8 cellular contexts compared by ENCODE assay signal in the genomic region with DNA sequence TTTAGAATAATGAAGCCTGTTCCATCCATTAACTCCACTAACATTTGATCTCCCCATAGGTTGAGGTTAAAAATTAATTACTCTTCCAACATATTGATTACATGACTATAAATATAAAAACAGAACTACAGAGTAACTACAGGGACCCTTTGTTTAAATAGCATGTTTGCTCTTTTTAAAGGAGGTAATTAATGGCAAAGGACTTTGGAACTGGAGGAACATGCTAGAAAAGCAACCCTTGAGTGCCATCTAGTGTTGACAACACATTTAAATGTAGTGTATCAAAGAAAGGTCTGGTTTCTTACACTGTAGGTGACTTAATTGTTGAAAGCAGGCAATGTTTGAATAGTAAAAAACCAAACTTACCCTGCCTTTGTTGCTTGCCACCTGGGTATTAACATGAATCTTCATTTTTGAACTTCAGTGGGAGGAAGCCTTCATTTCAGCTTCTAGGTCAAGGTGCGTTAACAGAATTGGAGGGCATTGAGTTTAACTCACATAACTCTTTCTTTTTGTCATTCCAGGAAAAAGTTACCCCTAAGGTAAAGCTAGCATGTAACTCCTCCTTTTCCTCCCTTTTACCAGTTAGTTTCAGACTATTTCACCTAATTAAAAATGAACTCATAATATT. TPM values are rescaled to one million over a fixed set of nuclear protein-coding genes. Genes with fewer than 3 reads are reported as not detected.
A peak's percentile ranks its signal among the peaks of the same experiment; 100 is the strongest.
DNase-seq lines count a peak whose midpoint lies in the region; ATAC-seq and TF ChIP-seq lines count a peak whose summit lies in the region.

No MANE protein-coding gene starts in this region.

- TF ChIP-seq POLR2A in breast epithelium (IDR thresholded peaks at IDR 0.05), result no peak

- no peaks in the 10 kb centered on the region for H3K9me3 Mint-ChIP-seq in stimulated activated naive CD8-positive, alpha-beta T cell treated with anti-CD3 and anti-CD28 coated beads, Interleukin-15, amount 100 ng/mL, for 72 hours
- H3K9me3 Mint-ChIP-seq in activated CD4-positive, alpha-beta memory T cell treated with anti-CD3 and anti-CD28 coated beads for 36 hours, result no peaks in the 10 kb centered on the region

- no peaks in the 10 kb centered on the region for H3K27me3 ChIP-seq in breast epithelium

- no peak overlapping the region for H3K27ac ChIP-seq in C4-2B
- no peak overlapping the region for H3K27ac ChIP-seq in breast epithelium

- no peaks in the 10 kb centered on the region for H3K9me3 ChIP-seq in breast epithelium

- POLR2A ChIA-PET in activated CD4-positive, alpha-beta memory T cell treated with anti-CD3 and anti-CD28 coated beads for 36 hours (lab: Charles Lee), result no interaction called here

- peak; percentile 87 for TF ChIP-seq CTCF in C4-2B (conservative IDR thresholded peaks at IDR 0.05)
- TF ChIP-seq CTCF in breast epithelium (IDR thresholded peaks at IDR 0.05), result peak; percentile 27 to 78 (median 68)

- H3K27me3 Mint-ChIP-seq in stimulated activated naive CD8-positive, alpha-beta T cell treated with anti-CD3 and anti-CD28 coated beads, Interleukin-15, amount 100 ng/mL, for 72 hours, result no peaks in the 10 kb centered on the region
- H3K27me3 Mint-ChIP-seq in activated CD4-positive, alpha-beta memory T cell treated with anti-CD3 and anti-CD28 coated beads for 36 hours, result no peaks in the 10 kb centered on the region

- CTCF ChIA-PET in activated CD4-positive, alpha-beta memory T cell treated with anti-CD3 and anti-CD28 coated beads for 36 hours (lab: Charles Lee), result interaction anchor here (0.9 to 7.2 kb wide), 4 partner anchors 138 to 222 kb away, joined by 3 to 76 read pairs (median 4); a partner anchor contains a TSS

- H3K4me1 Mint-ChIP-seq in stimulated activated naive CD8-positive, alpha-beta T cell treated with anti-CD3 and anti-CD28 coated beads, Interleukin-15, amount 100 ng/mL, for 72 hours, result no peaks in the 10 kb centered on the region
- H3K4me1 Mint-ChIP-seq in activated CD4-positive, alpha-beta memory T cell treated with anti-CD3 and anti-CD28 coated beads for 36 hours (ENCODE audit: low read depth), result no peaks in the 10 kb centered on the region

- DNase-seq in NCI-H774 (lab: John Stamatoyannopoulos, UW), result peak; percentile 76
- DNase-seq in breast epithelium (ENCODE audit: low spot score in 2 of 2), result no peak
- peak; percentile 86 for DNase-seq in inferior parietal cortex (ENCODE audit: extremely low spot score)
- no peak for DNase-seq in stimulated activated naive CD8-positive, alpha-beta T cell treated with anti-CD3 and anti-CD28 coated beads, Interleukin-15, amount 100 ng/mL, for 72 hours
- DNase-seq in activated CD4-positive, alpha-beta memory T cell treated with anti-CD3 and anti-CD28 coated beads for 36 hours, result no peak

- no peaks in the 10 kb centered on the region for H3K36me3 Mint-ChIP-seq in activated CD4-positive, alpha-beta memory T cell treated with anti-CD3 and anti-CD28 coated beads for 36 hours

- no peak overlapping the region for H3K27ac Mint-ChIP-seq in stimulated activated naive CD8-positive, alpha-beta T cell treated with anti-CD3 and anti-CD28 coated beads, Interleukin-15, amount 100 ng/mL, for 72 hours
- H3K27ac Mint-ChIP-seq in activated CD4-positive, alpha-beta memory T cell treated with anti-CD3 and anti-CD28 coated beads for 36 hours, result no peak overlapping the region

- H3K4me1 ChIP-seq in breast epithelium, result no peaks in the 10 kb centered on the region

- H3K4me3 Mint-ChIP-seq in stimulated activated naive CD8-positive, alpha-beta T cell treated with anti-CD3 and anti-CD28 coated beads, Interleukin-15, amount 100 ng/mL, for 72 hours, result no peak overlapping the region
- H3K4me3 Mint-ChIP-seq in activated CD4-positive, alpha-beta memory T cell treated with anti-CD3 and anti-CD28 coated beads for 36 hours, result no peak overlapping the region

- ATAC-seq in GM18519 (IDR thresholded peaks at IDR 0.05; ENCODE audit: low FRiP score, unreplicated experiment), result peak; percentile 88
- ATAC-seq in HG03571 (IDR thresholded peaks at IDR 0.05; ENCODE audit: unreplicated experiment), result peak; percentile 57
- peak; percentile 67 for ATAC-seq in stimulated activated naive CD8-positive, alpha-beta T cell treated with anti-CD3 and anti-CD28 coated beads, Interleukin-15, amount 100 ng/mL, for 72 hours

- intact Hi-C loops in breast epithelium (cut with DNase I; ENCODE audit: low total_unique reads), result loop anchor here (10.0 kb wide), 2 partner anchors 145 to 215 kb away; no protein-coding TSS in a partner anchor
- intact Hi-C loops in activated CD4-positive, alpha-beta memory T cell treated with anti-CD3 and anti-CD28 coated beads for 36 hours (cut with micrococcal nuclease), result loop anchor here (1.0 to 10.0 kb wide), 4 partner anchors 218 to 636 kb away; a partner anchor contains a TSS

- H3K36me3 ChIP-seq in breast epithelium, result no peaks in the 10 kb centered on the region

- H3K4me3 ChIP-seq in breast epithelium, result no peak overlapping the region

RNA-seq across cellular contexts. Expression of a gene that starts 52.6 kb away (rescaled TPM):
- total RNA-seq in breast epithelium, result 100 to 1,000 TPM; 117 to 138 (median 134) TPM
- 100 to 1,000 TPM; 163 to 176 TPM for total RNA-seq in activated CD4-positive, alpha-beta memory T cell treated with anti-CD3 and anti-CD28 coated beads for 36 hours

Comparison
In these comparisons a context has a peak if more than half of its experiments do, and no peak if none do; other contexts are left out.
1. DNase-seq: peak in NCI-H774 (single experiment) and inferior parietal cortex (single experiment); none in breast epithelium (0 of 2), stimulated activated naive CD8-positive, alpha-beta T cell treated with anti-CD3 and anti-CD28 coated beads, Interleukin-15, amount 100 ng/mL, for 72 hours (0 of 2) and activated CD4-positive, alpha-beta memory T cell treated with anti-CD3 and anti-CD28 coated beads for 36 hours (single experiment).
2. Peak in every context shown above with its lines, with median percentiles within 50 percentile points of each other: ATAC-seq.